In the genomic region with DNA sequence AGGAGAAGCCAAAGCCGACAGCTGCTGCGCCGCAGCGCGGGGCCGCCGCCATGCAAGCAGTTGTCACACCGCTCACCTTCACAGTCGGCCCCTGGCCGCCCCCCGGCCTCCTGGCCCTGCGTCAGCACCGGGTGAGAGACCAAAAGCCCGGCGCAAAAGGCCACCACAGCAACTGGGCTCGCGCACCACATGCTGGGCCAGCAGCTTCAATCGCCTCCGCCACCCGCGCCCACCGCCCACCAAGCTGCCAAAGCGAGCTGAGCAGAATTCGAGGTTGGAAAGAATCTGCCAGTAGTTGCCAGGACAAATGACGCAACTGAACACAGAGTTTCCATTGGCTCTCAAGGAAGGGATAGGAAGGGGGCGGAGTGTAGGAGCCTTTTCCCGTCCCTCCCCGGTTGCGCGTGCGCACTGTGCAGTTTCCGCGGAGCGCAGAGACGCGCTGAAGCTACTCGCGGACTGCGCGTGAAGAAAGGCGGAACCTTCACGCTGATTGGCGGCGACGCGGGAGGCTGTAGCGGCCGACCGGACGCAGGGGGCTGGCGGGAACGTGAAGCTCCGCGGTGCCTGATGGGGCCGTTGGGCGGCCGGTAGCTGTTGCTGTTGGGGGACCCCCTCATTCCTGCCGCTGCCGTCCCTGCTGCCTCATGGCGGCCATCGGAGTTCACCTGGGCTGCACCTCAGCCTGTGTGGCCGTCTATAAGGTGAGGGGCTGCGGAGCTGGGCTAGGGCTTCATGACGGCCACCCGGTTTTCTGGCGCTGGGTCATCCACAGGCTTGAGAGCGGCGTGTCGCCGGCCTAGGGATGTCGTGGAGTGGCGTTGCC, we compare ENCODE assay signal across 8 cellular contexts. TPM values are rescaled to one million over a fixed set of nuclear protein-coding genes. Genes with fewer than 3 reads are reported as not detected.
DNase-seq lines count a peak whose midpoint lies in the region; ATAC-seq, FAIRE-seq and TF ChIP-seq lines count a peak whose summit lies in the region.

TSS of gene CDNF (minus strand) at position 282 of the 826 bp plus-strand sequence. CDS start at position 191, 91 bp downstream.
A gene with protein sequence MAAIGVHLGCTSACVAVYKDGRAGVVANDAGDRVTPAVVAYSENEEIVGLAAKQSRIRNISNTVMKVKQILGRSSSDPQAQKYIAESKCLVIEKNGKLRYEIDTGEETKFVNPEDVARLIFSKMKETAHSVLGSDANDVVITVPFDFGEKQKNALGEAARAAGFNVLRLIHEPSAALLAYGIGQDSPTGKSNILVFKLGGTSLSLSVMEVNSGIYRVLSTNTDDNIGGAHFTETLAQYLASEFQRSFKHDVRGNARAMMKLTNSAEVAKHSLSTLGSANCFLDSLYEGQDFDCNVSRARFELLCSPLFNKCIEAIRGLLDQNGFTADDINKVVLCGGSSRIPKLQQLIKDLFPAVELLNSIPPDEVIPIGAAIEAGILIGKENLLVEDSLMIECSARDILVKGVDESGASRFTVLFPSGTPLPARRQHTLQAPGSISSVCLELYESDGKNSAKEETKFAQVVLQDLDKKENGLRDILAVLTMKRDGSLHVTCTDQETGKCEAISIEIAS (plus strand): TSS at position 551 of the 826 bp plus-strand sequence. CDS start 97 bp downstream, at position 648.
A gene with protein sequence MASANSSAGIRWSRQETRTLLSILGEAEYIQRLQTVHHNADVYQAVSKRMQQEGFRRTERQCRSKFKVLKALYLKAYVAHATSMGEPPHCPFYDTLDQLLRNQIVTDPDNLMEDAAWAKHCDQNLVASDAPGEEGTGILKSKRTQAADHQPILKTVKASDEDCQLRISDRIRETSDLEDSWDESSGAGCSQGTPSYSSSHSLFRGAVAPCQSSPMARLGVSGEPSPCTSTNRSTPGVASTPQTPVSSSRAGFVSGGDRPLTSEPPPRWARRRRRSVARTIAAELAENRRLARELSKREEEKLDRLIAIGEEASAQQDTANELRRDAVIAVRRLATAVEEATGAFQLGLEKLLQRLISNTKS (plus strand): TSS at position 551 of the 826 bp plus-strand sequence. CDS start 3,979 bp downstream, outside the sequence.

- peak within 1 kb of the TSS; percentile 91 to 98 (median 96) for H3K27ac ChIP-seq in pancreas
- peak within 1 kb of the TSS; percentile 78 to 97 (median 96) for H3K27ac ChIP-seq in tibial nerve

- 0% methylated on average over 54 to 72 of the region's 72 CpGs for WGBS in pancreas, 2 donors
- 0 to 1% methylated on average over 41 to 53 of the region's 72 CpGs for WGBS in tibial nerve, 2 donors

- H3K27me3 ChIP-seq in adipocyte (replicated peaks; ENCODE audit: control insufficient read depth, insufficient read depth, low read length) (no peaks in the 10 kb centered on the region), pancreas (no peaks in the 10 kb centered on the region), tibial nerve (no peaks in the 10 kb centered on the region)

- intact Hi-C loops in Right ventricle myocardium superior (cut with DNase I) (loop anchor here (5.0 kb wide), 1 partner anchor 39 kb away; the partner anchor contains the start of gene SUV39H2), pancreas (cut with DNase I) (no loop called here)

- H3K9ac ChIP-seq in adipocyte (ENCODE audit: low read length) = peak within 1 kb of the TSS; percentile 98

- H3K9me3 ChIP-seq in adipocyte (ENCODE audit: control insufficient read depth, low read length) (no peaks in the 10 kb centered on the region), pancreas (no peaks in the 10 kb centered on the region), tibial nerve (no peaks in the 10 kb centered on the region)

- H3K4me3 ChIP-seq in GM12875 (ENCODE audit: low read depth, low read length) (peak within 1 kb of the TSS; percentile 100), adipocyte (ENCODE audit: low read length) (peak within 1 kb of the TSS; percentile 97), pancreas (peak within 1 kb of the TSS; percentile 81 to 95 (median 90)), tibial nerve (peak within 1 kb of the TSS; percentile 75 to 93 (median 86))

- TF ChIP-seq CTCF in GM12875 (IDR thresholded peaks at IDR 0.05; ENCODE audit: borderline replicate concordance, insufficient read depth, low read depth, low read length) = no peak
- TF ChIP-seq CTCF in pancreas (IDR thresholded peaks at IDR 0.05) = no peak
- peak in 2 of 5 experiments; percentile 26 to 48 for TF ChIP-seq CTCF in tibial nerve (IDR thresholded peaks at IDR 0.05)

- peak; percentile 89 to 97 for TF ChIP-seq EP300 in tibial nerve (IDR thresholded peaks at IDR 0.05)

- peak; percentile 80 for FAIRE-seq in pancreas (lab: Jason Lieb, UNC)

- ATAC-seq in HG02798 (IDR thresholded peaks at IDR 0.05; ENCODE audit: poor library complexity, unreplicated experiment) (peak; percentile 96), Right ventricle myocardium superior (ENCODE audit: poor library complexity) (peak; percentile 99), pancreas (peak; percentile 93 to 98 (median 96))

- H3K36me3 ChIP-seq in adipocyte (ENCODE audit: control insufficient read depth, insufficient read depth, low read length, severe bottlenecking) (peaks cover 31% of the 10 kb centered on the region), pancreas (peaks cover 0 to 15% (median 0%) of the 10 kb centered on the region in 3 donors), tibial nerve (peaks cover 0 to 26% (median 13%) of the 10 kb centered on the region in 3 donors)

- peak; percentile 43 to 78 for TF ChIP-seq POLR2A in tibial nerve (IDR thresholded peaks at IDR 0.05)

- DNase-seq in NCI-H1436 (lab: John Stamatoyannopoulos, UW) = peak; percentile 99
- peak; percentile 98 for DNase-seq in T follicular helper cell (ENCODE audit: low read depth)
- peak; percentile 100 for DNase-seq in adipocyte (ENCODE audit: low read depth)
- DNase-seq in Right ventricle myocardium superior = peak; percentile 100
- DNase-seq in pancreas = peak; percentile 99 to 100 (median 100)
- DNase-seq in tibial nerve (ENCODE audit: low spot score in 2 of 2) = peak; percentile 96 to 97

- H3K4me1 ChIP-seq in adipocyte (ENCODE audit: control insufficient read depth, insufficient read depth, low read length) (peaks cover 13% of the 10 kb centered on the region), pancreas (peaks cover 0 to 13% (median 6%) of the 10 kb centered on the region in 3 donors), tibial nerve (peaks cover 3 to 23% (median 10%) of the 10 kb centered on the region in 4 donors)

RNA-seq across cellular contexts. Expression of gene CDNF, which starts in this region (rescaled TPM):
- total RNA-seq in Right ventricle myocardium superior (2.3 TPM), pancreas (1 to 10 TPM; 1.3 to 6.5 (median 4.0) TPM), tibial nerve (1 to 10 TPM in 3 of 4 donors, not detected in 1; 1.2 to 5.0 (median 4.6) TPM)
- 1 to 10 TPM; 4.2 to 5.7 TPM for polyA plus RNA-seq in pancreas

RNA-seq across cellular contexts. Expression of the second gene that starts in this region (rescaled TPM):
- total RNA-seq in Right ventricle myocardium superior (7.3 TPM), pancreas (1 to 10 TPM; 3.1 to 5.6 (median 5.2) TPM), tibial nerve (10 to 100 TPM in 2 of 4 donors, 1 to 10 TPM in 2; 7.8 to 11.3 (median 10.5) TPM)
- 10 to 100 TPM in 1 of 2 donors, 1 to 10 TPM in 1; 5.2 to 10.4 TPM for polyA plus RNA-seq in pancreas

RNA-seq across cellular contexts. Expression of the third gene that starts in this region (rescaled TPM):
- total RNA-seq in Right ventricle myocardium superior = 4.4 TPM
- total RNA-seq in pancreas = 1 to 10 TPM; 3.3 to 6.4 (median 5.2) TPM
- 1 to 10 TPM; 2.1 to 3.5 TPM for polyA plus RNA-seq in pancreas
- 10 to 100 TPM in 1 of 4 donors, 1 to 10 TPM in 3; 6.3 to 11.5 (median 7.9) TPM for total RNA-seq in tibial nerve

Comparison
In these comparisons a context has a peak if more than half of its experiments do, and no peak if none do; other contexts are left out.
1. Peak in every context shown above with its lines: DNase-seq, ATAC-seq, H3K4me3 ChIP-seq and H3K27ac ChIP-seq.